In the genomic region with DNA sequence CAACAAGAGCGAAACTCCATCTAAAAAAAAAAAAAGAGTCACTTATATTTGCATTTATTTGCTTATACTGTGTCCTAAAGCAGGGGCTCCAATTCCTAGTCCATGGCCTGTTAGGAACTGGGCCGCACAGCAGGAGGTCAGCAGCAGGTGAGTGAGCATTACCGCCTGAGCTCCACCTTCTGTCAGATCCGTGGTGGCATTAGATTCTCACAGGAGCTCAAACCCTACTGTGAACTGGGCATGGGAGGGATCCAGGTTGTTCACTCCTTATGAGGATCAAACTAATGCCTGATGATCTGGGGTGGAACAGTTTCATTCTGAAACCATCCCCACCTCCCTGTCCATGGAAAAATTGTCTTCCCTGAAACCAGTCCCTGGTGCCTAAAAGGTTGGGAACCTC, we compare ENCODE assay signal across 10 cellular contexts. TPM values are rescaled to one million over a fixed set of nuclear protein-coding genes. Genes with fewer than 3 reads are reported as not detected.
DNase-seq lines count a peak whose midpoint lies in the region; ATAC-seq and TF ChIP-seq lines count a peak whose summit lies in the region.
"Had no signal": no experiment of that assay in that cellular context is flagged by ENCODE, and none has a peak within 500 bp of the region (broad histone marks: within the 10 kb centered on the region; RNA-seq: fewer than 3 reads in every experiment).

No MANE protein-coding gene starts in this region.

- H3K4ac ChIP-seq in mesendoderm (ENCODE audit: low read depth, low read length): no peak overlapping the region

- no peaks in the 10 kb centered on the region for H3K36me3 ChIP-seq in stomach
- no peaks in the 10 kb centered on the region for H3K36me3 ChIP-seq in mesendoderm (ENCODE audit: control insufficient read depth, insufficient read depth, low read length)

- no peaks in the 10 kb centered on the region for H3K79me2 ChIP-seq in mesendoderm (ENCODE audit: control insufficient read depth, insufficient read depth, low read length)

- no peak overlapping the region for H3K9ac ChIP-seq in mesendoderm (ENCODE audit: low read length)

- no peaks in the 10 kb centered on the region; the same call in 1 of the 2 replicates for H3K27me3 Mint-ChIP-seq in WTC11 (ENCODE audit: low read depth)

- H3K9me3 ChIP-seq in stomach: no peaks in the 10 kb centered on the region

- no peak overlapping the region for H3K4me2 ChIP-seq in mesendoderm (ENCODE audit: low read length)

- no peak overlapping the region for H2AK5ac ChIP-seq in mesendoderm (ENCODE audit: low read length)

- H3K4me3 ChIP-seq in stomach (no peak overlapping the region), mesendoderm (ENCODE audit: low read length) (no peak overlapping the region)

- H3K79me1 ChIP-seq in mesendoderm (ENCODE audit: low read length): no peaks in the 10 kb centered on the region

- POLR2A ChIA-PET in WTC11 (lab: Charles Lee): no interaction called here

- no peak for TF ChIP-seq EP300 in stomach (IDR thresholded peaks at IDR 0.05)

- DNase-seq in WTC11 (ENCODE audit: low spot score) (peak; percentile 26), kidney tubule cell (ENCODE audit: low spot score) (peak; percentile 64), stomach (no peak), GM13976 (ENCODE audit: low spot score) (no peak), mesendoderm (no peak), HuH-7.5 (ENCODE audit: low spot score) (no peak)

- H4K5ac ChIP-seq in mesendoderm (ENCODE audit: low read length): no peak overlapping the region

- no peak overlapping the region for H3K4me3 Mint-ChIP-seq in WTC11

- no peaks in the 10 kb centered on the region for H3K9me3 Mint-ChIP-seq in WTC11
- H3K9me3 Mint-ChIP-seq: neural crest cell had no signal

- in situ Hi-C loops in GM13976 (cut with MboI; ENCODE audit: low sequenced_read_pairs, unreplicated experiment): no loop called here

- no peak overlapping the region for H2BK15ac ChIP-seq in mesendoderm (replicated peaks; ENCODE audit: low read depth)

- H3K36me3 Mint-ChIP-seq in WTC11: no peaks in the 10 kb centered on the region

- no peak overlapping the region for H4K8ac ChIP-seq in mesendoderm (ENCODE audit: low read depth, low read length)

- peak; percentile 14 for ATAC-seq in GM21619 (IDR thresholded peaks at IDR 0.05; ENCODE audit: unreplicated experiment)
- no peak for ATAC-seq in WTC11
- ATAC-seq in GM18520 (IDR thresholded peaks at IDR 0.05; ENCODE audit: unreplicated experiment): no peak

- H3K27ac ChIP-seq in stomach (peak overlapping the region; percentile 36 to 89 (median 77)), mesendoderm (ENCODE audit: low read depth, low read length) (no peak overlapping the region)
- H3K27ac ChIP-seq: HL-60 had no signal

- no peak overlapping the region for H3K18ac ChIP-seq in mesendoderm (ENCODE audit: low read length)

- H3K4me1 ChIP-seq in stomach: peaks cover 47 to 68% (median 58%) of the 10 kb centered on the region in 4 donors
- H3K4me1 ChIP-seq in mesendoderm (ENCODE audit: control insufficient read depth, low read depth, low read length): peaks cover 12% of the 10 kb centered on the region

- 78 to 92% (median 85%) methylated on average over 4 of the region's 4 CpGs for WGBS in stomach, 5 donors
- WGBS in mesendoderm (ENCODE audit: extremely low coverage, insufficient coverage, low lambda C conversion rate): no CpG with 5 or more reads among the region's 4 CpGs

- H2BK5ac ChIP-seq in mesendoderm (ENCODE audit: low read length): no peak overlapping the region

- no peak overlapping the region for H3K23ac ChIP-seq in mesendoderm (ENCODE audit: low read length)

- intact Hi-C loops in stomach (cut with DNase I; ENCODE audit: low total_unique reads): no loop called here

- TF ChIP-seq POLR2A in stomach (IDR thresholded peaks at IDR 0.05): no peak

- H3K27me3 ChIP-seq in stomach (no peaks in the 10 kb centered on the region), mesendoderm (ENCODE audit: insufficient read depth, low read length, poor library complexity) (no peaks in the 10 kb centered on the region)

- peaks cover 44% of the 10 kb centered on the region for H3K4me1 Mint-ChIP-seq in WTC11

- no peak overlapping the region for H3K27ac Mint-ChIP-seq in WTC11

- H3K56ac ChIP-seq in mesendoderm (ENCODE audit: low read length): no peak overlapping the region

- CTCF ChIA-PET in WTC11 (lab: Charles Lee): interaction anchor here (1.2 to 1.6 kb wide), 2 partner anchors 25 to 89 kb away, joined by 3 to 4 read pairs; a partner anchor contains a TSS

- H2BK120ac ChIP-seq in mesendoderm (ENCODE audit: low read depth, low read length): no peak overlapping the region

- no peak for TF ChIP-seq CTCF in WTC11 (IDR thresholded peaks at IDR 0.05)
- no peak for TF ChIP-seq CTCF in stomach (IDR thresholded peaks at IDR 0.05)
- TF ChIP-seq CTCF in GM13976 (IDR thresholded peaks at IDR 0.05; ENCODE audit: borderline replicate concordance, control extremely low read depth, extremely low read depth, insufficient read depth, missing control alignments): no peak

TF ChIP-seq in WTC11, 78 proteins besides CTCF, POLR2A, EP300 and RAD21:
- TF ChIP-seq, protein P1, sequence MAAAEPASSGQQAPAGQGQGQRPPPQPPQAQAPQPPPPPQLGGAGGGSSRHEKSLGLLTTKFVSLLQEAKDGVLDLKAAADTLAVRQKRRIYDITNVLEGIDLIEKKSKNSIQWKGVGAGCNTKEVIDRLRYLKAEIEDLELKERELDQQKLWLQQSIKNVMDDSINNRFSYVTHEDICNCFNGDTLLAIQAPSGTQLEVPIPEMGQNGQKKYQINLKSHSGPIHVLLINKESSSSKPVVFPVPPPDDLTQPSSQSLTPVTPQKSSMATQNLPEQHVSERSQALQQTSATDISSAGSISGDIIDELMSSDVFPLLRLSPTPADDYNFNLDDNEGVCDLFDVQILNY (CRISPR knock-in tag; IDR thresholded peaks at IDR 0.05): no peak
- TF ChIP-seq ZNF138 (CRISPR knock-in tag; conservative IDR thresholded peaks at IDR 0.05) (no peak), GABPB1 (CRISPR knock-in tag; IDR thresholded peaks at IDR 0.05) (no peak), PRRX2 (CRISPR knock-in tag; IDR thresholded peaks at IDR 0.05) (no peak), ELF4 (CRISPR knock-in tag; IDR thresholded peaks at IDR 0.05; ENCODE audit: low read depth) (no peak), ETV6 (CRISPR knock-in tag; IDR thresholded peaks at IDR 0.05) (no peak), ZNF396 (CRISPR knock-in tag; IDR thresholded peaks at IDR 0.05; ENCODE audit: borderline replicate concordance) (no peak), NR1H2 (CRISPR knock-in tag; IDR thresholded peaks at IDR 0.05) (no peak), JAZF1 (CRISPR knock-in tag; IDR thresholded peaks at IDR 0.05) (no peak), TP53 (CRISPR knock-in tag; IDR thresholded peaks at IDR 0.05) (no peak), TEAD4 (CRISPR knock-in tag; IDR thresholded peaks at IDR 0.05) (no peak)
- TF ChIP-seq, protein P2, sequence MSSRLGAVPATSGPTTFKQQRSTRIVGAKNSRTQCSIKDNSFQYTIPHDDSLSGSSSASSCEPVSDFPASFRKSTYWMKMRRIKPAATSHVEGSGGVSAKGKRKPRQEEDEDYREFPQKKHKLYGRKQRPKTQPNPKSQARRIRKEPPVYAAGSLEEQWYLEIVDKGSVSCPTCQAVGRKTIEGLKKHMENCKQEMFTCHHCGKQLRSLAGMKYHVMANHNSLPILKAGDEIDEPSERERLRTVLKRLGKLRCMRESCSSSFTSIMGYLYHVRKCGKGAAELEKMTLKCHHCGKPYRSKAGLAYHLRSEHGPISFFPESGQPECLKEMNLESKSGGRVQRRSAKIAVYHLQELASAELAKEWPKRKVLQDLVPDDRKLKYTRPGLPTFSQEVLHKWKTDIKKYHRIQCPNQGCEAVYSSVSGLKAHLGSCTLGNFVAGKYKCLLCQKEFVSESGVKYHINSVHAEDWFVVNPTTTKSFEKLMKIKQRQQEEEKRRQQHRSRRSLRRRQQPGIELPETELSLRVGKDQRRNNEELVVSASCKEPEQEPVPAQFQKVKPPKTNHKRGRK (CRISPR knock-in tag; IDR thresholded peaks at IDR 0.05; ENCODE audit: borderline replicate concordance): no peak
- TF ChIP-seq, protein P3, sequence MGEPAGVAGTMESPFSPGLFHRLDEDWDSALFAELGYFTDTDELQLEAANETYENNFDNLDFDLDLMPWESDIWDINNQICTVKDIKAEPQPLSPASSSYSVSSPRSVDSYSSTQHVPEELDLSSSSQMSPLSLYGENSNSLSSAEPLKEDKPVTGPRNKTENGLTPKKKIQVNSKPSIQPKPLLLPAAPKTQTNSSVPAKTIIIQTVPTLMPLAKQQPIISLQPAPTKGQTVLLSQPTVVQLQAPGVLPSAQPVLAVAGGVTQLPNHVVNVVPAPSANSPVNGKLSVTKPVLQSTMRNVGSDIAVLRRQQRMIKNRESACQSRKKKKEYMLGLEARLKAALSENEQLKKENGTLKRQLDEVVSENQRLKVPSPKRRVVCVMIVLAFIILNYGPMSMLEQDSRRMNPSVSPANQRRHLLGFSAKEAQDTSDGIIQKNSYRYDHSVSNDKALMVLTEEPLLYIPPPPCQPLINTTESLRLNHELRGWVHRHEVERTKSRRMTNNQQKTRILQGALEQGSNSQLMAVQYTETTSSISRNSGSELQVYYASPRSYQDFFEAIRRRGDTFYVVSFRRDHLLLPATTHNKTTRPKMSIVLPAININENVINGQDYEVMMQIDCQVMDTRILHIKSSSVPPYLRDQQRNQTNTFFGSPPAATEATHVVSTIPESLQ (CRISPR knock-in tag; IDR thresholded peaks at IDR 0.05): no peak
- TF ChIP-seq, protein P4, sequence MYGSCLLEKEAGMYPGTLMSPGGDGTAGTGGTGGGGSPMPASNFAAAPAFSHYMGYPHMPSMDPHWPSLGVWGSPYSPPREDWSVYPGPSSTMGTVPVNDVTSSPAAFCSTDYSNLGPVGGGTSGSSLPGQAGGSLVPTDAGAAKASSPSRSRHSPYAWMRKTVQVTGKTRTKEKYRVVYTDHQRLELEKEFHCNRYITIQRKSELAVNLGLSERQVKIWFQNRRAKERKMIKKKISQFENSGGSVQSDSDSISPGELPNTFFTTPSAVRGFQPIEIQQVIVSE (CRISPR knock-in tag; IDR thresholded peaks at IDR 0.05; ENCODE audit: borderline replicate concordance): no peak

RNA-seq across cellular contexts. Expression of a gene that starts 24.9 kb away (rescaled TPM):
- total RNA-seq in WTC11 (2021) (0.04 to 0.14 TPM (median 0.09 TPM) in 3 replicates), stomach (10 to 100 TPM in 3 of 5 donors, 1 to 10 TPM in 1, not detected in 1; 7.1 to 29.8 (median 23.6) TPM)
- 1 to 10 TPM; 1.0 to 3.1 (median 1.7) TPM for polyA plus RNA-seq in stomach
- polyA plus RNA-seq in mesendoderm (2013, experiment 1 of 2): not detected
- 0.06 TPM for polyA plus RNA-seq in mesendoderm (2013, experiment 2 of 2)

RNA-seq across cellular contexts. Expression of a gene that starts 45.2 kb away (rescaled TPM):
- total RNA-seq in WTC11 (2021): 3.5 to 10.1 TPM (median 8.7 TPM) in 3 replicates
- 10 to 100 TPM in 3 of 5 donors, 1 to 10 TPM in 1, under 1 TPM in 1; 0.29 to 27.0 (median 11.2) TPM for total RNA-seq in stomach
- polyA plus RNA-seq in stomach: 1 to 10 TPM in 1 of 3 donors, under 1 TPM in 2; 0.43 to 5.0 (median 0.56) TPM
- 0.31 TPM for polyA plus RNA-seq in mesendoderm (2013, experiment 1 of 2)
- 0.31 TPM for polyA plus RNA-seq in mesendoderm (2013, experiment 2 of 2)

Comparison
In these comparisons a context has a peak if more than half of its experiments do, and no peak if none do; other contexts are left out.
1. DNase-seq: peak in WTC11 (single experiment) and kidney tubule cell (single experiment); none in stomach (single experiment), GM13976 (single experiment), mesendoderm (single experiment) and HuH-7.5 (single experiment).